Comparison of ENCODE assay signal across 29 cellular contexts in genomic region chr3:34035775-34036174, GRCh38.
"Had no signal": no experiment of that assay in that cellular context is flagged by ENCODE, and none has a peak within 500 bp of the region (broad histone marks: within the 10 kb centered on the region; RNA-seq: fewer than 3 reads in every experiment).

No MANE protein-coding gene starts in this region.

- H3K4me3 ChIP-seq: cardiac muscle cell, SK-N-MC had no signal

- H3K27me3 ChIP-seq: brain microvascular endothelial cell, cardiac muscle cell had no signal

- H3K27ac Mint-ChIP-seq: activated CD4-positive, alpha-beta memory T cell treated with anti-CD3 and anti-CD28 coated beads for 36 hours; activated CD4-positive, alpha-beta T cell treated with anti-CD3 and anti-CD28 coated beads, Interleukin-2, amount 10 ng/mL, durations not matched to agents 7 days and 5 days; activated naive CD4-positive, alpha-beta T cell treated with anti-CD3 and anti-CD28 coated beads for 36 hours; activated naive CD8-positive, alpha-beta T cell; activated T-helper 17 cell treated with anti-CD3 and anti-CD28 coated beads, Interleukin-2, amount 50 U/mL, for 72 hours; T-cell had no signal

- H3K27me3 Mint-ChIP-seq: activated CD4-positive, alpha-beta memory T cell treated with anti-CD3 and anti-CD28 coated beads for 36 hours; activated CD4-positive, alpha-beta T cell treated with anti-CD3 and anti-CD28 coated beads, Interleukin-2, amount 10 ng/mL, durations not matched to agents 7 days and 5 days; activated naive CD8-positive, alpha-beta T cell; T-cell had no signal

- H3K36me3 ChIP-seq: brain microvascular endothelial cell, cardiac muscle cell had no signal

- H3K27ac ChIP-seq: brain microvascular endothelial cell, cardiac muscle cell, SK-N-MC, VCaP had no signal

- DNase-seq: activated CD4-positive, alpha-beta memory T cell treated with anti-CD3 and anti-CD28 coated beads for 36 hours; activated CD4-positive, alpha-beta T cell treated with anti-CD3 and anti-CD28 coated beads, Interleukin-2, amount 10 ng/mL, durations not matched to agents 7 days and 5 days; activated CD4-positive, CD25-positive, alpha-beta regulatory T cell; activated CD8-positive, alpha-beta memory T cell treated with anti-CD3 and anti-CD28 coated beads for 24 hours; activated gamma-delta T cell; activated naive CD4-positive, alpha-beta T cell treated with anti-CD3 and anti-CD28 coated beads for 36 hours; activated T-cell treated with anti-CD3 and anti-CD28 coated beads, Interleukin-2, amount 50 U/mL, for 4 hours; brain microvascular endothelial cell; NCI-H1092; NCI-H1417; NCI-H2029; NCI-H2107; NCI-H2171 treated with DMSO at 0.1 percent for 48 hours; NCI-H226; NCI-H510A; NCI-H526 treated with DMSO at 0.1 percent for 48 hours; NCI-H82; OCI-M1; RPMI8226; T-cell; T-helper 2 cell; T1000 had no signal

- ATAC-seq: activated T-cell treated with anti-CD3 and anti-CD28 coated beads, Interleukin-2, amount 50 U/mL, for 4 hours; activated T-helper 17 cell treated with anti-CD3 and anti-CD28 coated beads, Interleukin-2, amount 50 U/mL, for 72 hours; Panc1; Right ventricle myocardium inferior; T-cell had no signal

- H3K4me1 Mint-ChIP-seq: activated CD4-positive, alpha-beta T cell treated with anti-CD3 and anti-CD28 coated beads, Interleukin-2, amount 10 ng/mL, durations not matched to agents 7 days and 5 days; activated T-helper 17 cell treated with anti-CD3 and anti-CD28 coated beads, Interleukin-2, amount 50 U/mL, for 72 hours; T-cell had no signal

- H3K4me3 Mint-ChIP-seq: activated CD4-positive, alpha-beta memory T cell treated with anti-CD3 and anti-CD28 coated beads for 36 hours; activated CD4-positive, alpha-beta T cell treated with anti-CD3 and anti-CD28 coated beads, Interleukin-2, amount 10 ng/mL, durations not matched to agents 7 days and 5 days; activated naive CD4-positive, alpha-beta T cell treated with anti-CD3 and anti-CD28 coated beads for 36 hours; activated naive CD8-positive, alpha-beta T cell; activated T-cell treated with anti-CD3 and anti-CD28 coated beads, Interleukin-2, amount 50 U/mL, for 4 hours; activated T-helper 17 cell treated with anti-CD3 and anti-CD28 coated beads, Interleukin-2, amount 50 U/mL, for 72 hours; T-cell had no signal

- H3K36me3 Mint-ChIP-seq: activated CD4-positive, alpha-beta memory T cell treated with anti-CD3 and anti-CD28 coated beads for 36 hours; activated naive CD8-positive, alpha-beta T cell; T-cell had no signal

- H3K9me3 Mint-ChIP-seq: activated CD4-positive, alpha-beta memory T cell treated with anti-CD3 and anti-CD28 coated beads for 36 hours; activated CD4-positive, alpha-beta T cell treated with anti-CD3 and anti-CD28 coated beads, Interleukin-2, amount 10 ng/mL, durations not matched to agents 7 days and 5 days; activated naive CD4-positive, alpha-beta T cell treated with anti-CD3 and anti-CD28 coated beads for 36 hours; activated T-cell treated with anti-CD3 and anti-CD28 coated beads, Interleukin-2, amount 50 U/mL, for 4 hours had no signal
